Comparison of ENCODE assay signal across 26 cellular contexts in the genomic region with DNA sequence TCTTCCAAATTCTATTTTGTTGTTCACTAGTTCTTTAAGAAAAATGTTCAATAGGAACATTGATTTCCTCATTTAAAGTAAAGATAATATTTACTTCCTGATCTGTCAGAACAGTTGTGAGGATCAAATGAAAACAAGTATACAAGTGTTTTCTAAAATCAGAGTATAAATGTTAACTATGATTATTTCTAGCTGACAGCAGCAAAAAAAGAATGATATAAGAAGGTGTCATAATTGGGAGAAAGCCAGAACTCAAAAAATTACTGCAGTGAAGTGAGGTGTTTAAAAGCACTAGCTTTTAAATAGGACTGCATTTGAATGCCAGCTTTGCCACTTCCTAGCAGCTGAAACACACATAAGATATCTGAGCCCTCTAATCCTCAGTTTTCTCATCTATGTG.
"Had no signal": no experiment of that assay in that cellular context is flagged by ENCODE, and none has a peak within 500 bp of the region (broad histone marks: within the 10 kb centered on the region; RNA-seq: fewer than 3 reads in every experiment).

No MANE protein-coding gene starts in this region.

- H3K4me1 ChIP-seq: esophagus muscularis mucosa, gastroesophageal sphincter, left ventricle myocardium inferior, lower lobe of right lung, stomach, transverse colon had no signal

- H3K36me3 Mint-ChIP-seq: natural killer cell treated with Interleukin-12 subunit alpha and Interleukin-12 subunit beta and Interleukin-15 and Interleukin-18, amount 100 ng/mL, for 72 hours; neural progenitor cell had no signal

- H3K9me3 ChIP-seq: esophagus muscularis mucosa, gastroesophageal sphincter, left ventricle myocardium inferior, lower lobe of right lung, pancreas, spleen, stomach, thoracic aorta, transverse colon had no signal

- H3K4me3 Mint-ChIP-seq: natural killer cell treated with Interleukin-12 subunit alpha and Interleukin-12 subunit beta and Interleukin-15 and Interleukin-18, amount 100 ng/mL, for 72 hours; neural progenitor cell; stimulated activated memory B cell treated with anti-CD40 and anti-IgM and Interleukin-4, amounts not matched to agents 10 μg/mL and 1 μg/mL and 100 μg/mL, for 72 hours had no signal

- DNase-seq: effector memory CD4-positive, alpha-beta T cell; glutamatergic neuron; islet precursor cell; left cardiac atrium; left ventricle myocardium inferior; lower lobe of right lung; mesenchymal stem cell; midbrain; nucleus accumbens; pancreas; spleen; stimulated activated CD4-positive, alpha-beta T cell treated with anti-CD3 and anti-CD28 coated beads, Interleukin-15, amount 100 ng/mL, for 24 hours; stimulated activated CD4-positive, alpha-beta T cell treated with anti-CD3 and anti-CD28 coated beads, Interleukin-1b, Interleukin-23, amount 100 ng/mL, for 48 hours; stimulated activated CD4-positive, alpha-beta T cell treated with anti-CD3 and anti-CD28 coated beads, Interleukin-4, amount 100 ng/mL, for 24 hours; stomach; substantia nigra; transverse colon had no signal

- H3K36me3 ChIP-seq: esophagus muscularis mucosa, gastroesophageal sphincter, left ventricle myocardium inferior, lower lobe of right lung, neural progenitor cell, pancreas, spleen, stomach, thoracic aorta, transverse colon had no signal

- H3K4me2 ChIP-seq: neural progenitor cell had no signal

- FAIRE-seq: pancreas had no signal

- H2AFZ ChIP-seq: neural progenitor cell had no signal

- H3K27me3 Mint-ChIP-seq: progenitor cell of endocrine pancreas; stimulated activated memory B cell treated with anti-CD40 and anti-IgM and Interleukin-4, amounts not matched to agents 10 μg/mL and 1 μg/mL and 100 μg/mL, for 72 hours had no signal

- H3K27ac ChIP-seq: epithelial cell of prostate, esophagus muscularis mucosa, gastroesophageal sphincter, left ventricle myocardium inferior, lower lobe of right lung, neural progenitor cell, pancreas, spleen, stomach, thoracic aorta, transverse colon had no signal

- H3K4me3 ChIP-seq: esophagus muscularis mucosa, gastroesophageal sphincter, left ventricle myocardium inferior, lower lobe of right lung, neural progenitor cell, pancreas, spleen, stomach, thoracic aorta, transverse colon had no signal

- H3K27ac Mint-ChIP-seq: natural killer cell treated with Interleukin-12 subunit alpha and Interleukin-12 subunit beta and Interleukin-15 and Interleukin-18, amount 100 ng/mL, for 72 hours; neural progenitor cell; progenitor cell of endocrine pancreas; stimulated activated memory B cell treated with anti-CD40 and anti-IgM and Interleukin-4, amounts not matched to agents 10 μg/mL and 1 μg/mL and 100 μg/mL, for 72 hours had no signal

- ATAC-seq: gastroesophageal sphincter; lower lobe of right lung; natural killer cell treated with Interleukin-12 subunit alpha and Interleukin-12 subunit beta and Interleukin-15 and Interleukin-18, amount 100 ng/mL, for 72 hours; pancreas; sciatic nerve; stimulated activated memory B cell treated with anti-CD40 and anti-IgM and Interleukin-4, amounts not matched to agents 10 μg/mL and 1 μg/mL and 100 μg/mL, for 72 hours had no signal
